In the genomic region with DNA sequence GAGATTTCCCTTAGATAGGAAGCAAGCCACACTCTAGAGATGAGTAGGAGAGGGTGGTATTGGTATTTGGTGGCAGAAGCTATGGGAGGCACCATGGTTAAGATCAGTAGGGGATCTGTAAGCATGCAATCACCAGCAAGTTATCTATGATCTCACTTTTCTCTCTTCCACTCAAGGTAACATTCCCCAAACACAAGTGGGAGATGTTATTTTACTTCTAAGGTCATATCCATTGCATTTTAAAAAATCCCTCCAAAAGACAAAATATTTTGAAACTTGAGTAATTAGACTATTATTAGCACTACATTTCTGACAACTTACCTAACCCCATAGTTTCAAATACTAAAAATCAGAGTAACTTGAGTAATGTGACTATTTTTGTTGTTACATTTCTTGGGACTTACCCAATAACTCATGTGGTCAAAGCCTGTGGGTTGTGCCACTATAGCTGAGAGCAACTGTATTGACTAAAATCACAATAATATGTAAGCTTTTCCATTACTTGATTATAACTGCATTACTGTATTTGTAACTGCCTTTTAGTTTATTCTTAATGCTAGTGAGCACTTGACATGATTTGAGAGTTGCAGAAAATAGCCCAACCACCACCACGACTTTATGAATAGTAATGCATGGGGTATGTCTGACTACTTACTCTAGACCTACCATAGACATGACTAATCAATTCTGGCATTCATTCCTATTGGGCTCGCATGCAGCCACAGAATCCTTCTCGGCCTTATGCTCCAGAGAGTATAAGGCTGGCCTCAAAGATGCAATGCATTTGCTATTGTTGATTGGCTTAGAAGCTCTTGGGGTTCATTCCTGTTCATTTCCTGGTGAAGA, we compare ENCODE assay signal across 11 cellular contexts.
A peak's percentile ranks its signal among the peaks of the same experiment; 100 is the strongest.
DNase-seq lines count a peak whose midpoint lies in the region; ATAC-seq and TF ChIP-seq lines count a peak whose summit lies in the region.
"Had no signal": no experiment of that assay in that cellular context is flagged by ENCODE, and none has a peak within 500 bp of the region (broad histone marks: within the 10 kb centered on the region; RNA-seq: fewer than 3 reads in every experiment).

No MANE protein-coding gene starts in this region.

- no peaks in the 10 kb centered on the region for H3K9me3 Mint-ChIP-seq in endothelial cell (ENCODE audit: unreplicated experiment)

- H3K4me3 ChIP-seq in effector memory CD4-positive, alpha-beta T cell (ENCODE audit: insufficient read depth, low read depth, low read length, poor library complexity, severe bottlenecking): no peak overlapping the region

- no peak for TF ChIP-seq CTCF in endothelial cell (IDR thresholded peaks at IDR 0.05; ENCODE audit: unreplicated experiment)

- H3K27me3 Mint-ChIP-seq in endothelial cell (ENCODE audit: unreplicated experiment): peaks cover 3% of the 10 kb centered on the region
- no peaks in the 10 kb centered on the region for H3K27me3 Mint-ChIP-seq in T-helper 17 cell

- no peaks in the 10 kb centered on the region for H3K36me3 ChIP-seq in effector memory CD4-positive, alpha-beta T cell (ENCODE audit: control insufficient read depth, insufficient read depth, low read length)

- no peaks in the 10 kb centered on the region for H3K27me3 ChIP-seq in effector memory CD4-positive, alpha-beta T cell (replicated peaks; ENCODE audit: control insufficient read depth, insufficient read depth, low read length, poor library complexity, severe bottlenecking)

- ATAC-seq in GM19468 (IDR thresholded peaks at IDR 0.05; ENCODE audit: extremely low read depth, unreplicated experiment): peak; percentile 54
- peak; percentile 62 for ATAC-seq in HG03139 (IDR thresholded peaks at IDR 0.05; ENCODE audit: unreplicated experiment)
- no peak for ATAC-seq in T-helper 17 cell

- H3K36me3 Mint-ChIP-seq in endothelial cell (ENCODE audit: low read depth, unreplicated experiment) (peaks cover 3% of the 10 kb centered on the region), T-helper 17 cell (ENCODE audit: low read depth) (no peaks in the 10 kb centered on the region)

- no peak overlapping the region for H3K27ac ChIP-seq in effector memory CD4-positive, alpha-beta T cell (ENCODE audit: insufficient read depth, low read length, poor library complexity, severe bottlenecking)

- H3K4me1 ChIP-seq in effector memory CD4-positive, alpha-beta T cell (ENCODE audit: control insufficient read depth, insufficient read depth, low read length, poor library complexity, severe bottlenecking): no peaks in the 10 kb centered on the region

- no peaks in the 10 kb centered on the region for H3K9me3 ChIP-seq in T-helper 17 cell (ENCODE audit: control insufficient read depth, low read length, poor library complexity, severe bottlenecking)
- no peaks in the 10 kb centered on the region for H3K9me3 ChIP-seq in effector memory CD4-positive, alpha-beta T cell (ENCODE audit: control insufficient read depth, low read length)

- H3K4me1 Mint-ChIP-seq in endothelial cell (ENCODE audit: unreplicated experiment) (peaks cover 20% of the 10 kb centered on the region), T-helper 17 cell (no peaks in the 10 kb centered on the region)

- H3K27ac Mint-ChIP-seq in endothelial cell (ENCODE audit: unreplicated experiment) (peak overlapping the region; percentile 8), T-helper 17 cell (no peak overlapping the region)

- H3K4me3 Mint-ChIP-seq in endothelial cell (ENCODE audit: unreplicated experiment) (no peak overlapping the region), T-helper 17 cell (no peak overlapping the region)

- DNase-seq in Daoy (ENCODE audit: low read depth): peak; percentile 58
- DNase-seq in endothelial cell (ENCODE audit: low spot score): no peak
- no peak for DNase-seq in NCI-H2107 treated with DMSO at 0.1 percent for 48 hours (lab: John Stamatoyannopoulos, UW; ENCODE audit: unreplicated experiment)
- DNase-seq in T-helper 17 cell: no peak
- DNase-seq in KG1 (lab: John Stamatoyannopoulos, UW): no peak
- DNase-seq in effector memory CD4-positive, alpha-beta T cell: no peak
- DNase-seq: GDM1, head of caudate nucleus, NCI-H2171 had no signal
